In the genomic region with DNA sequence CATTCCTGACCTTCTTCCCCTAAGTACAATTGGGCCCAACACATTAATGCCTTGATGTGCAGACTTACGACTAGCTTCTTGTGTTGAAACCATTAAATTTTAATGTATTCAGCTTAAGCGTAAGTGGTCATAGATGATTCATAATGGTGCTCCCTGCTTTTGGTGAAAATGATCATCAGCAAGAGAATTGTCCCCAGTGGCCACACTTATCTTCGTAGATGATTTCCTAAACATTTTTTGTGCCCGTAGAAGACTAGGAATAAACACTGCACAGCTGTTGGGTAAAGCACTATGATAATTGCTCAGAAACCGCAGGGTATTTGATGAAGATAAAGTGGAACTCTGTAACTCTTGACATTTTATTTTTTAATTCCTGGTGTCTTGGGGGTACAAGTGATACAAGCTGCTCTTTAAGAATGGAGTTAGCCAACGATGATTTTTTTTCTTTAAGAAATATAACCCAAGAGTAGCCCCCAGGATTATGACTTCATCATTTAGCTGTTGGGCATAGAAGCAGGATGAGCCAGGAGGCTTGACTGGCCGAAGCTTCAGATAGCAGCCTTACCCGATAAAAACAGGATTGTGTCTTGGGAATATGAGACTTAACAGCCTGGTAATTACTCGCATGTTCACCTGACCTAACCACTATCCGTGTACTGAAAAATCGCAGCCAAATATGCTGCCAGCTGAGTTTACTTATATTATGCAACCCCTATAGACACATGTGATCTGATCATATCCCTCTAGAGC, we compare ENCODE assay signal across 23 cellular contexts.
A peak's percentile ranks its signal among the peaks of the same experiment; 100 is the strongest.
DNase-seq lines count a peak whose midpoint lies in the region; ATAC-seq and TF ChIP-seq lines count a peak whose summit lies in the region.
"Had no signal": no experiment of that assay in that cellular context is flagged by ENCODE, and none has a peak within 500 bp of the region (broad histone marks: within the 10 kb centered on the region; RNA-seq: fewer than 3 reads in every experiment).

No MANE protein-coding gene starts in this region.

- POLR2A ChIA-PET in naive thymus-derived CD8-positive, alpha-beta T cell (lab: Charles Lee): no interaction called here

- intact Hi-C loops in psoas muscle (cut with DNase I): loop anchor here in 1 of 2 donors (10.0 kb wide), 1 partner anchor 64 kb away; no protein-coding TSS in a partner anchor

- ATAC-seq in psoas muscle: no peak
- no peak for ATAC-seq in naive thymus-derived CD8-positive, alpha-beta T cell
- ATAC-seq in esophagus mucosa: no peak
- ATAC-seq: A549 had no signal

- H3K27ac ChIP-seq in psoas muscle: no peak overlapping the region
- H3K27ac ChIP-seq: A549, BLaER1, PC-9, RWPE1 had no signal

- no peaks in the 10 kb centered on the region for H3K36me3 Mint-ChIP-seq in nephron (ENCODE audit: low read depth)
- H3K36me3 Mint-ChIP-seq in naive thymus-derived CD8-positive, alpha-beta T cell: peaks cover 0 to 7% (median 0%) of the 10 kb centered on the region in 3 donors

- no peaks in the 10 kb centered on the region for H3K9me3 Mint-ChIP-seq in nephron
- peaks cover 0 to 3% (median 0%) of the 10 kb centered on the region in 9 donors for H3K9me3 Mint-ChIP-seq in naive thymus-derived CD8-positive, alpha-beta T cell
- H3K9me3 Mint-ChIP-seq: CD4-positive, alpha-beta T cell had no signal

- peaks cover 12% of the 10 kb centered on the region for H3K4me1 Mint-ChIP-seq in nephron
- no peaks in the 10 kb centered on the region for H3K4me1 Mint-ChIP-seq in naive thymus-derived CD8-positive, alpha-beta T cell

- peak overlapping the region in 2 of 3 experiments; percentile 41 to 67 for H3K27ac Mint-ChIP-seq in nephron
- no peak overlapping the region for H3K27ac Mint-ChIP-seq in naive thymus-derived CD8-positive, alpha-beta T cell
- H3K27ac Mint-ChIP-seq: CD4-positive, alpha-beta T cell had no signal

- no peaks in the 10 kb centered on the region for H3K27me3 Mint-ChIP-seq in nephron (ENCODE audit: low read depth)
- H3K27me3 Mint-ChIP-seq in naive thymus-derived CD8-positive, alpha-beta T cell: no peaks in the 10 kb centered on the region
- H3K27me3 Mint-ChIP-seq: CD4-positive, alpha-beta T cell had no signal

- no peak for TF ChIP-seq CTCF in nephron (IDR thresholded peaks at IDR 0.05; ENCODE audit: unreplicated experiment in 3 of 3)
- no peak for TF ChIP-seq CTCF in psoas muscle (IDR thresholded peaks at IDR 0.05)

- H3K36me3 ChIP-seq in psoas muscle (ENCODE audit: insufficient read depth in 1 of 2, low read depth in 1 of 2): no peaks in the 10 kb centered on the region
- H3K36me3 ChIP-seq: BLaER1 had no signal

- no peaks in the 10 kb centered on the region for H3K27me3 ChIP-seq in psoas muscle (ENCODE audit: insufficient read depth in 3 of 3, low read length in 2 of 3)
- H3K27me3 ChIP-seq: BLaER1 had no signal

- 72 to 85% (median 75%) methylated on average over 11 of the region's 11 CpGs for WGBS in psoas muscle, 3 donors

- H3K4me3 Mint-ChIP-seq in nephron: no peak overlapping the region
- H3K4me3 Mint-ChIP-seq in naive thymus-derived CD8-positive, alpha-beta T cell: no peak overlapping the region
- H3K4me3 Mint-ChIP-seq: CD4-positive, alpha-beta T cell had no signal

- peaks cover 28% of the 10 kb centered on the region for H3K4me1 ChIP-seq in psoas muscle
- H3K4me1 ChIP-seq: A549, BLaER1 had no signal

- DNase-seq in H4 (ENCODE audit: low spot score): peak; percentile 23
- DNase-seq in NCI-H1436 treated with DMSO at 0.1 percent for 48 hours (lab: John Stamatoyannopoulos, UW): peak; percentile 38
- peak; percentile 7 for DNase-seq in NCI-H2171 (lab: John Stamatoyannopoulos, UW)
- DNase-seq in psoas muscle: no peak
- no peak for DNase-seq in naive thymus-derived CD8-positive, alpha-beta T cell
- DNase-seq in AML-193 (lab: John Stamatoyannopoulos, UW): no peak
- DNase-seq: CD4-positive, alpha-beta T cell; COR-L47; DND-41; KG1; NCI-H1105 treated with DMSO at 0.1 percent for 48 hours; NCI-H1694 treated with DMSO at 0.1 percent for 48 hours; NCI-H446; NCI-H526; PC-9; SHP77 treated with DMSO at 0.1 percent for 48 hours; SK-N-SH; T-helper 2 cell had no signal

- no peaks in the 10 kb centered on the region for H3K9me3 ChIP-seq in psoas muscle
- H3K9me3 ChIP-seq: A549, BLaER1, SK-N-SH had no signal

- no peak overlapping the region for H3K4me3 ChIP-seq in psoas muscle
- H3K4me3 ChIP-seq: A549, BLaER1, PC-9 had no signal

Comparison
In these comparisons a context has a peak if more than half of its experiments do, and no peak if none do; other contexts are left out.
1. DNase-seq: peak in H4 (single experiment), NCI-H1436 treated with DMSO at 0.1 percent for 48 hours (single experiment) and NCI-H2171 (single experiment); none in psoas muscle (0 of 2), naive thymus-derived CD8-positive, alpha-beta T cell (0 of 10) and AML-193 (0 of 2).
2. H3K27ac Mint-ChIP-seq: peak in nephron (2 of 3); none in naive thymus-derived CD8-positive, alpha-beta T cell (0 of 10).